9 cellular contexts compared by ENCODE assay signal in the genomic region with DNA sequence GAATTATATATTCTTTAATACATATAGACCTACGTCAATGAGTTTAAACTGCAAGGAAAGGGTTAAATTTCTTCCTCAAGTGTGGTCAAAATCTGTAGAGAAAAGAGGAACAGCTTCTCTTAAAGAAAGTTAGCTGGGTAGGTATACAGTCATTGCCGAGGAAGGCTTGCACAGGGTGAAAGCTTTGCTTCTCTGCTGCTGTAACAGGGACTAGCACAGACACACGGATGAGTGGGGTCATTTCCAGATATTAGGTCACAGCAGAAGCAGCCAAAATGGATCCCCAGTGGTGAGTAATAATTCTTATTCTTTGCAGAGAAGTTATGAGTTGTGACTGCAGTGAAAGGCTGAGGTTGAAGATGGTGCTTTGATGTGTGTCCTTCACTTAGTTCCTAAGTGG. TPM values are rescaled to one million over a fixed set of nuclear protein-coding genes. Genes with fewer than 3 reads are reported as not detected.
DNase-seq lines count a peak whose midpoint lies in the region; ATAC-seq and TF ChIP-seq lines count a peak whose summit lies in the region.
"Had no signal": no experiment of that assay in that cellular context is flagged by ENCODE, and none has a peak within 500 bp of the region (broad histone marks: within the 10 kb centered on the region; RNA-seq: fewer than 3 reads in every experiment).

A gene with protein sequence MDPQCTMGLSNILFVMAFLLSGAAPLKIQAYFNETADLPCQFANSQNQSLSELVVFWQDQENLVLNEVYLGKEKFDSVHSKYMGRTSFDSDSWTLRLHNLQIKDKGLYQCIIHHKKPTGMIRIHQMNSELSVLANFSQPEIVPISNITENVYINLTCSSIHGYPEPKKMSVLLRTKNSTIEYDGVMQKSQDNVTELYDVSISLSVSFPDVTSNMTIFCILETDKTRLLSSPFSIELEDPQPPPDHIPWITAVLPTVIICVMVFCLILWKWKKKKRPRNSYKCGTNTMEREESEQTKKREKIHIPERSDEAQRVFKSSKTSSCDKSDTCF (plus strand): TSS at position 148 of the 400 bp plus-strand sequence. CDS start 128 bp downstream, at position 276.

- H3K27ac ChIP-seq in smooth muscle cell (ENCODE audit: low read depth) = no peak within 1 kb of the TSS

- H3K4me1 ChIP-seq in BE2C (no peaks in the 10 kb centered on the region), smooth muscle cell (ENCODE audit: low read depth) (no peaks in the 10 kb centered on the region)

- no peak within 1 kb of the TSS for H2AFZ ChIP-seq in smooth muscle cell (ENCODE audit: low read depth)

- H3F3A ChIP-seq in smooth muscle cell (ENCODE audit: low read depth) = no peaks in the 10 kb centered on the region

- H3K9ac ChIP-seq in smooth muscle cell (ENCODE audit: low read depth) = no peak within 1 kb of the TSS

- no peaks in the 10 kb centered on the region for H4K20me1 ChIP-seq in smooth muscle cell (ENCODE audit: low read depth)

- no peak for TF ChIP-seq CTCF in GM10266 (IDR thresholded peaks at IDR 0.05; ENCODE audit: control insufficient read depth, insufficient read depth, low read depth, missing control alignments)
- no peak for TF ChIP-seq CTCF in BE2C (IDR thresholded peaks at IDR 0.05; ENCODE audit: low read depth, low read length)
- no peak for TF ChIP-seq CTCF in smooth muscle cell (IDR thresholded peaks at IDR 0.05; ENCODE audit: borderline replicate concordance, insufficient read depth, poor library complexity, severe bottlenecking)

- H3K9me3 ChIP-seq in BE2C (no peaks in the 10 kb centered on the region), smooth muscle cell (replicated peaks; ENCODE audit: low read depth) (no peaks in the 10 kb centered on the region)

- no peaks in the 10 kb centered on the region for H3K79me2 ChIP-seq in smooth muscle cell (ENCODE audit: low read depth)

- H3K4me3 ChIP-seq in BE2C (ENCODE audit: low read depth, low read length) = no peak within 1 kb of the TSS
- H3K4me3 ChIP-seq in smooth muscle cell = no peak within 1 kb of the TSS

- DNase-seq in GM10266 (ENCODE audit: extremely low spot score) (peak; percentile 43), left cardiac atrium (no peak), BE2C (no peak), iPS-NIHi7 (ENCODE audit: extremely low spot score) (no peak), smooth muscle cell (lab: John Stamatoyannopoulos, UW; ENCODE audit: unreplicated experiment) (no peak), NCI-H1092 treated with DMSO at 0.1 percent for 48 hours (lab: John Stamatoyannopoulos, UW) (no peak)
- DNase-seq: activated T-cell treated with anti-CD3 and anti-CD28 coated beads, Interleukin-2, amount 50 U/mL, for 72 hours had no signal

- ATAC-seq in GM21423 (IDR thresholded peaks at IDR 0.05; ENCODE audit: unreplicated experiment) = peak; percentile 86
- ATAC-seq in HG03565 (IDR thresholded peaks at IDR 0.05; ENCODE audit: unreplicated experiment) = peak; percentile 98
- ATAC-seq in left cardiac atrium = peak; percentile 30 to 60

- WGBS in smooth muscle cell (ENCODE audit: low lambda C conversion rate) = 72% methylated on average over 3 of the region's 3 CpGs

- intact Hi-C loops in left cardiac atrium (cut with DNase I) = no loop called here

- H3K36me3 ChIP-seq in BE2C (no peaks in the 10 kb centered on the region), smooth muscle cell (ENCODE audit: low read depth) (no peaks in the 10 kb centered on the region)

- H3K4me2 ChIP-seq in smooth muscle cell = no peak within 1 kb of the TSS

- H3K27me3 ChIP-seq in BE2C (no peaks in the 10 kb centered on the region), smooth muscle cell (ENCODE audit: low read depth) (no peaks in the 10 kb centered on the region)

RNA-seq across cellular contexts. Expression of the gene that starts here (rescaled TPM):
- total RNA-seq in left cardiac atrium (1 to 10 TPM; 3.1 to 8.7 TPM), smooth muscle cell (not detected in 2 replicates)
- polyA plus RNA-seq in BE2C (2012; ENCODE audit: insufficient read depth, insufficient read length, low read depth) = not detected
- polyA plus RNA-seq in smooth muscle cell = not detected in 2 replicates

Comparison
In these comparisons a context has a peak if more than half of its experiments do, and no peak if none do; other contexts are left out.
1. ATAC-seq: peak in every context shown above with its lines; median percentile 98 in HG03565; 86 in GM21423; 45 in left cardiac atrium.